ENCODE assay signal across 22 cellular contexts in genomic region chr1:240008298-240008697, GRCh38.
"Had no signal": no experiment of that assay in that cellular context is flagged by ENCODE, and none has a peak within 500 bp of the region (broad histone marks: within the 10 kb centered on the region; RNA-seq: fewer than 3 reads in every experiment).

No MANE protein-coding gene starts in this region.

- H3K4me3 ChIP-seq: colonic mucosa, esophagus squamous epithelium, gastroesophageal sphincter, left ventricle myocardium inferior, lower lobe of right lung, neural progenitor cell, ovary, testis had no signal

- H3K27me3 ChIP-seq: colonic mucosa, neural progenitor cell, ovary, testis had no signal

- H3K4me3 Mint-ChIP-seq: immature natural killer cell; memory B cell; mesothelial cell of epicardium; natural killer cell treated with Interleukin-12 subunit alpha and Interleukin-12 subunit beta and Interleukin-15 and Interleukin-18, amount 100 ng/mL, for 72 hours; neural progenitor cell had no signal

- H3K27me3 Mint-ChIP-seq: memory B cell; natural killer cell treated with Interleukin-12 subunit alpha and Interleukin-12 subunit beta and Interleukin-15 and Interleukin-18, amount 100 ng/mL, for 72 hours had no signal

- H3K9me3 ChIP-seq: colonic mucosa, lower lobe of right lung, ovary, testis had no signal

- H3K4me1 ChIP-seq: colonic mucosa, esophagus squamous epithelium, gastroesophageal sphincter, left ventricle myocardium inferior, lower lobe of right lung, neural progenitor cell, testis had no signal

- DNase-seq: colonic mucosa; dermis blood vessel endothelial cell; esophagus squamous epithelium; foreskin fibroblast; immature natural killer cell; left ventricle myocardium inferior; lower lobe of right lung; nucleus accumbens; ovary; right cardiac atrium; small intestine; stimulated activated CD4-positive, alpha-beta T cell treated with anti-CD3 and anti-CD28 coated beads, Interleukin-12 subunit alpha, Interleukin-12 subunit beta, amount 100 ng/mL, for 4 hours; stimulated activated naive CD4-positive, alpha-beta T cell treated with Interleukin-2 at 50 U/mL for 16 hours; testis; trophoblast cell had no signal

- H3K36me3 Mint-ChIP-seq: immature natural killer cell; memory B cell; mesothelial cell of epicardium; natural killer cell treated with Interleukin-12 subunit alpha and Interleukin-12 subunit beta and Interleukin-15 and Interleukin-18, amount 100 ng/mL, for 72 hours had no signal

- ATAC-seq: gastroesophageal sphincter, right cardiac atrium had no signal

- H3K4me1 Mint-ChIP-seq: immature natural killer cell, memory B cell, mesothelial cell of epicardium, neural progenitor cell had no signal

- H3K27ac ChIP-seq: colonic mucosa, esophagus squamous epithelium, gastroesophageal sphincter, left ventricle myocardium inferior, lower lobe of right lung, neural progenitor cell, ovary, testis had no signal

- H3K27ac Mint-ChIP-seq: immature natural killer cell; memory B cell; mesothelial cell of epicardium; natural killer cell treated with Interleukin-12 subunit alpha and Interleukin-12 subunit beta and Interleukin-15 and Interleukin-18, amount 100 ng/mL, for 72 hours; neural progenitor cell; progenitor cell of endocrine pancreas had no signal

- FAIRE-seq: keratinocyte, small intestine had no signal

- H3K36me3 ChIP-seq: colonic mucosa, esophagus squamous epithelium, gastroesophageal sphincter, left ventricle myocardium inferior, lower lobe of right lung, neural progenitor cell, ovary had no signal
